13 cellular contexts compared by ENCODE assay signal in genomic region chr5:132825824-132826391, GRCh38. TPM values are rescaled to one million over a fixed set of nuclear protein-coding genes. Genes with fewer than 3 reads are reported as not detected.
DNase-seq lines count a peak whose midpoint lies in the region; ATAC-seq, FAIRE-seq and TF ChIP-seq lines count a peak whose summit lies in the region.
"Had no signal": no experiment of that assay in that cellular context is flagged by ENCODE, and none has a peak within 500 bp of the region (broad histone marks: within the 10 kb centered on the region; RNA-seq: fewer than 3 reads in every experiment).

No MANE protein-coding gene starts in this region.

- no peak overlapping the region for H2BK120ac ChIP-seq in IMR-90 (ENCODE audit: low read depth, low read length)

- H3K4ac ChIP-seq in IMR-90 (ENCODE audit: low read depth, low read length) = peak overlapping the region; percentile 16; the same call in 1 of the 2 replicates

- no peaks in the 10 kb centered on the region for H3K9me1 ChIP-seq in IMR-90 (ENCODE audit: insufficient read depth, low read length)

- H3K27me3 Mint-ChIP-seq in activated CD4-positive, alpha-beta memory T cell treated with anti-CD3 and anti-CD28 coated beads for 36 hours = peaks cover 42% of the 10 kb centered on the region

- H3K27ac Mint-ChIP-seq in activated CD4-positive, alpha-beta memory T cell treated with anti-CD3 and anti-CD28 coated beads for 36 hours = no peak overlapping the region
- H3K27ac Mint-ChIP-seq: CD4-positive, alpha-beta memory T cell; dendritic cell treated with granulocyte-macrophage colony-stimulating factor and Interleukin-4, amounts not matched to agents 40 ng/mL and 50 ng/mL, for 4 days had no signal

- in situ Hi-C loops in IMR-90 (cut with MboI; ENCODE audit: low sequenced_read_pairs) = no loop called here

- H3K4me2 ChIP-seq in DOHH2 (ENCODE audit: low read length) (peak overlapping the region; percentile 37; the same call in 1 of the 2 replicates), IMR-90 (ENCODE audit: low read depth, low read length) (no peak overlapping the region), osteoblast (ENCODE audit: insufficient read depth, low read length) (no peak overlapping the region)

- no peak for DNase-seq in IMR-90
- no peak for DNase-seq in effector memory CD4-positive, alpha-beta T cell
- DNase-seq in osteoblast (ENCODE audit: insufficient read length, low spot score, missing footprints) = peak; percentile 72
- no peak for DNase-seq in NCI-H2196 (lab: John Stamatoyannopoulos, UW; ENCODE audit: unreplicated experiment)
- no peak for DNase-seq in activated CD4-positive, alpha-beta memory T cell treated with anti-CD3 and anti-CD28 coated beads for 36 hours
- no peak for DNase-seq in GM12892 (ENCODE audit: insufficient read length)
- DNase-seq in effector CD8-positive, alpha-beta T cell (lab: John Stamatoyannopoulos, UW) = no peak
- DNase-seq: NCI-H446 treated with DMSO at 0.1 percent for 48 hours had no signal

- no peak overlapping the region for H2BK20ac ChIP-seq in IMR-90 (ENCODE audit: low read depth, low read length)

- H2AFZ ChIP-seq in IMR-90 (replicated peaks; ENCODE audit: low read length, poor library complexity) (no peak overlapping the region), osteoblast (ENCODE audit: low read length) (no peak overlapping the region)

- H2AK5ac ChIP-seq in IMR-90 (ENCODE audit: low read depth, low read length) = no peak overlapping the region

- H2BK15ac ChIP-seq in IMR-90 (ENCODE audit: low read depth, low read length) = no peak overlapping the region

- H3K14ac ChIP-seq in IMR-90 (replicated peaks; ENCODE audit: low read depth, low read length) = 0 out of 2 replicates have a peak overlapping the region, but pooled peaks have one; percentile 52

- H3K9ac ChIP-seq in IMR-90 (ENCODE audit: low read depth, low read length) = no peak overlapping the region

- POLR2A ChIA-PET in IMR-90 (lab: Charles Lee; ENCODE audit: unreplicated experiment) = no interaction called here
- POLR2A ChIA-PET in activated CD4-positive, alpha-beta memory T cell treated with anti-CD3 and anti-CD28 coated beads for 36 hours (lab: Charles Lee) = no interaction called here

- TF ChIP-seq RAD21 in IMR-90 (IDR thresholded peaks at IDR 0.05; ENCODE audit: low read length) = no peak

- no peak overlapping the region for H4K91ac ChIP-seq in IMR-90 (ENCODE audit: insufficient read depth, low read depth, low read length)

- H3K27me3 ChIP-seq in DOHH2 (ENCODE audit: control insufficient read depth, low read length) (peaks cover 75% of the 10 kb centered on the region), IMR-90 (ENCODE audit: control insufficient read depth, insufficient read depth, low read length) (no peaks in the 10 kb centered on the region), osteoblast (ENCODE audit: insufficient read depth, low read length) (no peaks in the 10 kb centered on the region)
- peaks cover 29% of the 10 kb centered on the region for H3K27me3 ChIP-seq in effector memory CD4-positive, alpha-beta T cell (replicated peaks; ENCODE audit: control insufficient read depth, insufficient read depth, low read length, poor library complexity, severe bottlenecking)

- no peaks in the 10 kb centered on the region for H3K9me3 ChIP-seq in DOHH2 (ENCODE audit: control insufficient read depth, insufficient read depth, low read length)
- no peaks in the 10 kb centered on the region for H3K9me3 ChIP-seq in IMR-90 (ENCODE audit: control insufficient read depth, insufficient read depth, low read length)
- H3K9me3 ChIP-seq in effector memory CD4-positive, alpha-beta T cell (ENCODE audit: control insufficient read depth, low read length) = no peaks in the 10 kb centered on the region
- H3K9me3 ChIP-seq in osteoblast (ENCODE audit: low read depth, low read length) = no peaks in the 10 kb centered on the region
- H3K9me3 ChIP-seq: prostate gland had no signal

- H2AK9ac ChIP-seq in IMR-90 (replicated peaks; ENCODE audit: low read depth, low read length, poor library complexity) = peak overlapping the region; percentile 75

- H3K9me2 ChIP-seq in DOHH2 (replicated peaks; ENCODE audit: control insufficient read depth, low read length) = no peaks in the 10 kb centered on the region

- CTCF ChIA-PET in IMR-90 (lab: Yijun Ruan, JAX) = no interaction called here
- CTCF ChIA-PET in activated CD4-positive, alpha-beta memory T cell treated with anti-CD3 and anti-CD28 coated beads for 36 hours (lab: Charles Lee) = interaction anchor here (1.3 to 1.7 kb wide), 2 partner anchors 9 to 320 kb away, joined by 4 to 7 read pairs; no protein-coding TSS in a partner anchor

- intact Hi-C loops in IMR-90 (cut with micrococcal nuclease) = no loop called here
- intact Hi-C loops in activated CD4-positive, alpha-beta memory T cell treated with anti-CD3 and anti-CD28 coated beads for 36 hours (cut with micrococcal nuclease) = no loop called here

- H2BK5ac ChIP-seq in IMR-90 (ENCODE audit: low read depth, low read length, poor library complexity, severe bottlenecking) = no peak overlapping the region

- H3K79me2 ChIP-seq in DOHH2 (ENCODE audit: control insufficient read depth, low read length) (no peaks in the 10 kb centered on the region), osteoblast (ENCODE audit: insufficient read depth, low read length) (peaks cover 16% of the 10 kb centered on the region)

- H3K27ac ChIP-seq in DOHH2 (ENCODE audit: low read depth, low read length) (no peak overlapping the region), IMR-90 (ENCODE audit: insufficient read depth, low read length) (no peak overlapping the region), osteoblast (ENCODE audit: low read depth, low read length) (no peak overlapping the region)
- no peak overlapping the region for H3K27ac ChIP-seq in effector memory CD4-positive, alpha-beta T cell (ENCODE audit: insufficient read depth, low read length, poor library complexity, severe bottlenecking)

- peaks cover 13 to 32% of the 10 kb centered on the region in 2 experiments; a peak in 3 of 4 replicates for H3K79me1 ChIP-seq in IMR-90 (ENCODE audit: low read depth in 1 of 2, low read length in 2 of 2)

- H3K4me3 ChIP-seq in DOHH2 (ENCODE audit: low read length) (no peak overlapping the region), IMR-90 (ENCODE audit: insufficient read depth, low read depth, low read length) (no peak overlapping the region), osteoblast (ENCODE audit: insufficient read depth, low read length) (no peak overlapping the region)
- H3K4me3 ChIP-seq in effector memory CD4-positive, alpha-beta T cell (ENCODE audit: insufficient read depth, low read depth, low read length, poor library complexity, severe bottlenecking) = peak overlapping the region; percentile 49
- H3K4me3 ChIP-seq: prostate gland had no signal

- FAIRE-seq in GM12892 (lab: Jason Lieb, UNC) = no peak

- H3K23ac ChIP-seq in IMR-90 (ENCODE audit: low read depth, low read length) = no peak overlapping the region

- no peak overlapping the region for H4K5ac ChIP-seq in IMR-90 (ENCODE audit: low read depth, low read length)

- no TSS peak for BruUV-seq in IMR-90 (replicated peaks; lab: Mats Ljungman, UMichigan)

- H3K56ac ChIP-seq in IMR-90 (ENCODE audit: extremely low read depth, insufficient read depth, low read length) = no peak overlapping the region

- no peak for TF ChIP-seq CTCF in DOHH2 (IDR thresholded peaks at IDR 0.05; ENCODE audit: low read depth, low read length, poor library complexity, severe bottlenecking)
- TF ChIP-seq CTCF in IMR-90 (conservative IDR thresholded peaks at IDR 0.05; ENCODE audit: low read depth, low read length) = no peak
- no peak for TF ChIP-seq CTCF in osteoblast (IDR thresholded peaks at IDR 0.05; ENCODE audit: extremely low read depth, low read depth, low read length)

- H3K4me1 Mint-ChIP-seq in activated CD4-positive, alpha-beta memory T cell treated with anti-CD3 and anti-CD28 coated beads for 36 hours (ENCODE audit: low read depth) = no peaks in the 10 kb centered on the region

- H3K36me3 ChIP-seq in DOHH2 (ENCODE audit: control insufficient read depth, low read length) (no peaks in the 10 kb centered on the region), IMR-90 (ENCODE audit: control insufficient read depth, insufficient read depth, low read length) (peaks cover 6% of the 10 kb centered on the region; the same call in 1 of the 2 replicates), osteoblast (ENCODE audit: insufficient read depth, low read length) (peaks cover 6% of the 10 kb centered on the region)
- no peaks in the 10 kb centered on the region for H3K36me3 ChIP-seq in effector memory CD4-positive, alpha-beta T cell (ENCODE audit: control insufficient read depth, insufficient read depth, low read length)
- H3K36me3 ChIP-seq: prostate gland had no signal

- no peaks in the 10 kb centered on the region for H3F3A ChIP-seq in DOHH2 (ENCODE audit: control insufficient read depth, insufficient read depth)

- no peaks in the 10 kb centered on the region for H3K9me3 Mint-ChIP-seq in activated CD4-positive, alpha-beta memory T cell treated with anti-CD3 and anti-CD28 coated beads for 36 hours
- H3K9me3 Mint-ChIP-seq: CD4-positive, alpha-beta memory T cell; dendritic cell treated with granulocyte-macrophage colony-stimulating factor and Interleukin-4, amounts not matched to agents 40 ng/mL and 50 ng/mL, for 4 days had no signal

- H3K18ac ChIP-seq in IMR-90 (ENCODE audit: low read depth, low read length) = no peak overlapping the region

- H4K8ac ChIP-seq in IMR-90 (ENCODE audit: low read depth in 2 of 2, low read length in 2 of 2) = no peak overlapping the region

- no peak for ATAC-seq in IMR-90 (ENCODE audit: low read depth)

- dilution Hi-C loops in IMR-90 (cut with HindIII; ENCODE audit: low sequenced_read_pairs, unreplicated experiment) = no loop called here

- no peaks in the 10 kb centered on the region for H3K36me3 Mint-ChIP-seq in activated CD4-positive, alpha-beta memory T cell treated with anti-CD3 and anti-CD28 coated beads for 36 hours
- H3K36me3 Mint-ChIP-seq: CD4-positive, alpha-beta memory T cell had no signal

- TF ChIP-seq POLR2A in IMR-90 (IDR thresholded peaks at IDR 0.05; ENCODE audit: low read depth, low read length) = no peak
- no peak for TF ChIP-seq POLR2A in GM12892 (IDR thresholded peaks at IDR 0.05; ENCODE audit: low read depth, low read length)

- no peaks in the 10 kb centered on the region for H4K20me1 ChIP-seq in DOHH2 (ENCODE audit: control insufficient read depth, insufficient read depth, low read depth, low read length)
- no peaks in the 10 kb centered on the region for H4K20me1 ChIP-seq in IMR-90 (ENCODE audit: insufficient read depth, low read length)
- H4K20me1 ChIP-seq in osteoblast (ENCODE audit: insufficient read depth, low read length) = peaks cover 11% of the 10 kb centered on the region

- H3K4me3 Mint-ChIP-seq in activated CD4-positive, alpha-beta memory T cell treated with anti-CD3 and anti-CD28 coated beads for 36 hours = no peak overlapping the region
- H3K4me3 Mint-ChIP-seq: dendritic cell treated with granulocyte-macrophage colony-stimulating factor and Interleukin-4, amounts not matched to agents 40 ng/mL and 50 ng/mL, for 4 days had no signal

- H3K4me1 ChIP-seq in DOHH2 (ENCODE audit: control insufficient read depth, low read length) (peaks cover 4% of the 10 kb centered on the region), IMR-90 (ENCODE audit: control insufficient read depth, insufficient read depth, low read length) (peaks cover 10% of the 10 kb centered on the region; the same call in 1 of the 2 replicates), osteoblast (ENCODE audit: insufficient read depth, low read length) (peaks cover 6% of the 10 kb centered on the region)
- H3K4me1 ChIP-seq in effector memory CD4-positive, alpha-beta T cell (ENCODE audit: control insufficient read depth, insufficient read depth, low read length, poor library complexity, severe bottlenecking) = peaks cover 10% of the 10 kb centered on the region

- 71% methylated on average over 11 of the region's 44 CpGs; no CpG with 5 or more reads in 1 of the 2 experiments for WGBS in IMR-90 (ENCODE audit: extremely low coverage in 2 of 2, insufficient read length in 1 of 2), 2 experiments

RNA-seq across cellular contexts. Expression of gene SHROOM1, which starts 4.5 kb away (rescaled TPM):
- total RNA-seq in IMR-90 (2012; rRNA removed) = 1.4 and 2.5 TPM in 2 replicates
- 6.3 and 8.8 TPM in 2 replicates for polyA plus RNA-seq in IMR-90 (2012; rRNA removed)
- 4.1 and 9.0 TPM in 2 replicates for polyA plus RNA-seq in IMR-90 (2012; cell fraction: cytosol; rRNA removed)
- polyA plus RNA-seq in IMR-90 (2012; cell fraction: nucleus; rRNA removed; ENCODE audit: low replicate concordance) = 28.6 and 53.5 TPM in 2 replicates
- total RNA-seq in osteoblast = 4.7 and 6.2 TPM in 2 replicates
- 1 to 10 TPM; 1.2 to 1.6 TPM for total RNA-seq in activated CD4-positive, alpha-beta memory T cell treated with anti-CD3 and anti-CD28 coated beads for 36 hours
- 2.9 TPM for polyA plus RNA-seq in GM12892 (2012; ENCODE audit: missing spikeins)
- polyA plus RNA-seq: CD4-positive, alpha-beta memory T cell had no signal

RNA-seq across cellular contexts. Expression of gene SOWAHA, which starts 12.8 kb away (rescaled TPM):
- under 0.01 TPM in 1 of 2 replicates, not detected in the other for total RNA-seq in IMR-90 (2012; rRNA removed)
- polyA plus RNA-seq in IMR-90 (2012; rRNA removed) = 0.03 TPM in 1 of 2 replicates, not detected in the other
- polyA plus RNA-seq in IMR-90 (2012; cell fraction: cytosol; rRNA removed) = 0.02 and 0.04 TPM in 2 replicates
- 0.01 TPM in 1 of 2 replicates, not detected in the other for polyA plus RNA-seq in IMR-90 (2012; cell fraction: nucleus; rRNA removed; ENCODE audit: low replicate concordance)
- total RNA-seq in osteoblast = under 0.01 and 0.29 TPM in 2 replicates
- not detected for total RNA-seq in activated CD4-positive, alpha-beta memory T cell treated with anti-CD3 and anti-CD28 coated beads for 36 hours
- polyA plus RNA-seq in GM12892 (2012; ENCODE audit: missing spikeins) = 0.32 TPM
- total RNA-seq: CD4-positive, alpha-beta memory T cell; SK-MEL-5 had no signal

RNA-seq across cellular contexts. Expression of gene GDF9, which starts 40.4 kb away (rescaled TPM):
- total RNA-seq in IMR-90 (2012; rRNA removed) (0.18 and 0.28 TPM in 2 replicates), osteoblast (0.29 and 0.36 TPM in 2 replicates)
- 0.16 and 0.21 TPM in 2 replicates for polyA plus RNA-seq in IMR-90 (2012; rRNA removed)
- 0.01 and 0.02 TPM in 2 replicates for polyA plus RNA-seq in IMR-90 (2012; cell fraction: cytosol; rRNA removed)
- 0.14 and 0.57 TPM in 2 replicates for polyA plus RNA-seq in IMR-90 (2012; cell fraction: nucleus; rRNA removed; ENCODE audit: low replicate concordance)
- total RNA-seq in activated CD4-positive, alpha-beta memory T cell treated with anti-CD3 and anti-CD28 coated beads for 36 hours = under 1 TPM; 0.43 to 0.73 TPM
- 0.68 TPM for polyA plus RNA-seq in GM12892 (2012; ENCODE audit: missing spikeins)

RNA-seq across cellular contexts. Expression of gene UQCRQ, which starts 40.5 kb away (rescaled TPM):
- total RNA-seq in IMR-90 (2012; rRNA removed) (69.7 and 73.7 TPM in 2 replicates), osteoblast (76.0 and 94.6 TPM in 2 replicates)
- 292 and 406 TPM in 2 replicates for polyA plus RNA-seq in IMR-90 (2012; rRNA removed)
- 213 and 412 TPM in 2 replicates for polyA plus RNA-seq in IMR-90 (2012; cell fraction: cytosol; rRNA removed)
- 72.8 and 108 TPM in 2 replicates for polyA plus RNA-seq in IMR-90 (2012; cell fraction: nucleus; rRNA removed; ENCODE audit: low replicate concordance)
- total RNA-seq in activated CD4-positive, alpha-beta memory T cell treated with anti-CD3 and anti-CD28 coated beads for 36 hours = 100 to 1,000 TPM; 540 to 565 TPM
- 423 TPM for polyA plus RNA-seq in GM12892 (2012; ENCODE audit: missing spikeins)

RNA-seq across cellular contexts. Expression of gene LEAP2, which starts 47.6 kb away (rescaled TPM):
- under 0.01 TPM in 2 replicates for total RNA-seq in IMR-90 (2012; rRNA removed)
- polyA plus RNA-seq in IMR-90 (2012; rRNA removed) = 0.23 and 0.36 TPM in 2 replicates
- 0.04 and 0.10 TPM in 2 replicates for polyA plus RNA-seq in IMR-90 (2012; cell fraction: cytosol; rRNA removed)
- 0.55 and 3.5 TPM in 2 replicates for polyA plus RNA-seq in IMR-90 (2012; cell fraction: nucleus; rRNA removed; ENCODE audit: low replicate concordance)
- under 0.01 and 0.29 TPM in 2 replicates for total RNA-seq in osteoblast
- 1 to 10 TPM; 1.7 to 3.2 TPM for total RNA-seq in activated CD4-positive, alpha-beta memory T cell treated with anti-CD3 and anti-CD28 coated beads for 36 hours
- polyA plus RNA-seq in GM12892 (2012; ENCODE audit: missing spikeins) = 2.1 TPM
